ENCODE assay signal across 7 cellular contexts in the genomic region with DNA sequence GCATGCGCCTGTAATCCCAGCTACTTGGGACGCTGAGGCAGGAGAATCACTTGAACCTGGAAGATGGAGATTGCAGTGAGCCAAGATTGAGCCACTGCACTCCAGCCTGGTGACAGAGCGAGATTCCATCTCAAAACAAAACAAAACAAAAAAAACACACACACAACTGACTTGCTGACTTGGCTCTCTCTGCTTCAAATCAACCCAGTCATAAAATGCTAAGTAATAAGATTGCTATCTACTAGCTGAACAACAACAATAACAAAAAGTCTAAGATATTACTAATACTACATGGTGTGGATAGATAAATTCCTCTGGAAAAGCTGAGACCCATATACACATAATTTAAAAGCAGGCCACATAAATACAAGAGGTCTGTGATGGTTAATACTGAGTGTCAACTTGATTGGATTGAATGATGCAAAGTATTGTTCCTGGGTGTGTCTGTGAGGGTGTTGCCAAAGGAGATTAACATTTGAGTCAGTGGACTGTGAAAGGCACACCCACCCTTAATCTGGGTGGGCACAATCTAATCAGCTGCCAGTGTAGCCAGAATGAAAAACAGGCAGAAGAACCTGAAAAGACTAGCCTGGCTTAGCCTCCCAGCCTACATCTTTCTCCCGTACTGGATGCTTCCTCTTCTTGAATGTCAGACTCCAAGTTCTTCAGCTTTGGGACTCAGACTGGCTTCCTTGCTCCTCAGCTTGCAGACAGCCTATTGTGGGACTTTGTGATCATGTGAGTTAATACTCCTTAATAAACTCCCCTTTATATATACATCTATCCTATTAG.
DNase-seq lines count a peak whose midpoint lies in the region; ATAC-seq and TF ChIP-seq lines count a peak whose summit lies in the region.
"Not testable (repeated sequence)": the region's sequence is repeated elsewhere in the genome, so short reads cannot be mapped to it uniquely, and the experiment has no call there.

No MANE protein-coding gene starts in this region.

- H3K27me3 ChIP-seq in CD4-positive, CD25-positive, alpha-beta regulatory T cell (ENCODE audit: control insufficient read depth, insufficient read depth, low read length): not testable (repeated sequence)

- TF ChIP-seq CTCF in HFFc6 (IDR thresholded peaks at IDR 0.05); fibroblast of villous mesenchyme (IDR thresholded peaks at IDR 0.05; ENCODE audit: insufficient read depth, low read depth, low read length): not testable (repeated sequence)

- H3K9me3 Mint-ChIP-seq in CD4-positive, CD25-positive, alpha-beta regulatory T cell; activated naive CD4-positive, alpha-beta T cell treated with anti-CD3 and anti-CD28 coated beads, Interleukin-2, amount 50 U/mL, for 24 hours: not testable (repeated sequence)
- H3K9me3 Mint-ChIP-seq in HFFc6: peaks cover 14% of the 10 kb centered on the region
- peaks cover 14% of the 10 kb centered on the region for H3K9me3 Mint-ChIP-seq in activated CD4-positive, alpha-beta T cell treated with anti-CD3 and anti-CD28 coated beads, Interleukin-2, amount 10 ng/mL, durations not matched to agents 24 days and 14 days

- not testable (repeated sequence) for H3K27ac ChIP-seq in CD4-positive, CD25-positive, alpha-beta regulatory T cell (ENCODE audit: insufficient read depth, low read length, poor library complexity, severe bottlenecking)

- H3K27me3 Mint-ChIP-seq in CD4-positive, CD25-positive, alpha-beta regulatory T cell; HFFc6 (ENCODE audit: insufficient read depth); activated CD4-positive, alpha-beta T cell treated with anti-CD3 and anti-CD28 coated beads, Interleukin-2, amount 10 ng/mL, durations not matched to agents 24 days and 14 days; activated naive CD4-positive, alpha-beta T cell treated with anti-CD3 and anti-CD28 coated beads, Interleukin-2, amount 50 U/mL, for 24 hours: not testable (repeated sequence)

- not testable (repeated sequence) for DNase-seq in CD4-positive, CD25-positive, alpha-beta regulatory T cell
- DNase-seq in EH (ENCODE audit: low read depth) (peak; percentile 24), HFFc6 (peak; percentile 31), NCI-H82 (lab: John Stamatoyannopoulos, UW) (peak; percentile 40), fibroblast of villous mesenchyme (ENCODE audit: low read depth) (peak; percentile 70)
- DNase-seq in activated CD4-positive, alpha-beta T cell treated with anti-CD3 and anti-CD28 coated beads, Interleukin-2, amount 10 ng/mL, durations not matched to agents 24 days and 14 days: peak; percentile 42

- H3K36me3 Mint-ChIP-seq in CD4-positive, CD25-positive, alpha-beta regulatory T cell: peaks cover 31% of the 10 kb centered on the region
- peaks cover 15% of the 10 kb centered on the region for H3K36me3 Mint-ChIP-seq in HFFc6 (ENCODE audit: low read depth)
- H3K36me3 Mint-ChIP-seq in activated CD4-positive, alpha-beta T cell treated with anti-CD3 and anti-CD28 coated beads, Interleukin-2, amount 10 ng/mL, durations not matched to agents 24 days and 14 days (ENCODE audit: low read depth): peaks cover 32% of the 10 kb centered on the region
- H3K36me3 Mint-ChIP-seq in activated naive CD4-positive, alpha-beta T cell treated with anti-CD3 and anti-CD28 coated beads, Interleukin-2, amount 50 U/mL, for 24 hours: peaks cover 18% of the 10 kb centered on the region

- peaks cover 22 to 38% (median 29%) of the 10 kb centered on the region in 4 donors for H3K4me1 Mint-ChIP-seq in CD4-positive, CD25-positive, alpha-beta regulatory T cell
- H3K4me1 Mint-ChIP-seq in HFFc6 (ENCODE audit: low read depth): peaks cover 14% of the 10 kb centered on the region; the same call in 1 of the 2 replicates
- H3K4me1 Mint-ChIP-seq in activated CD4-positive, alpha-beta T cell treated with anti-CD3 and anti-CD28 coated beads, Interleukin-2, amount 10 ng/mL, durations not matched to agents 24 days and 14 days: peaks cover 29% of the 10 kb centered on the region
- peaks cover 43% of the 10 kb centered on the region for H3K4me1 Mint-ChIP-seq in activated naive CD4-positive, alpha-beta T cell treated with anti-CD3 and anti-CD28 coated beads, Interleukin-2, amount 50 U/mL, for 24 hours

- not testable (repeated sequence) for ATAC-seq in CD4-positive, CD25-positive, alpha-beta regulatory T cell (ENCODE audit: low read depth in 2 of 2)

- H3K27ac Mint-ChIP-seq in CD4-positive, CD25-positive, alpha-beta regulatory T cell: peak overlapping the region in 2 of 3 donors; percentile 5 to 16
- H3K27ac Mint-ChIP-seq in HFFc6; activated CD4-positive, alpha-beta T cell treated with anti-CD3 and anti-CD28 coated beads, Interleukin-2, amount 10 ng/mL, durations not matched to agents 24 days and 14 days: not testable (repeated sequence)
- peak overlapping the region; percentile 12 for H3K27ac Mint-ChIP-seq in activated naive CD4-positive, alpha-beta T cell treated with anti-CD3 and anti-CD28 coated beads, Interleukin-2, amount 50 U/mL, for 24 hours

- H3K4me1 ChIP-seq in CD4-positive, CD25-positive, alpha-beta regulatory T cell (ENCODE audit: control insufficient read depth, insufficient read depth, low read length, poor library complexity, severe bottlenecking): not testable (repeated sequence)

- H3K36me3 ChIP-seq in CD4-positive, CD25-positive, alpha-beta regulatory T cell (ENCODE audit: control insufficient read depth, insufficient read depth, low read length): peaks cover 16% of the 10 kb centered on the region

- H3K4me3 Mint-ChIP-seq in CD4-positive, CD25-positive, alpha-beta regulatory T cell; HFFc6; activated CD4-positive, alpha-beta T cell treated with anti-CD3 and anti-CD28 coated beads, Interleukin-2, amount 10 ng/mL, durations not matched to agents 24 days and 14 days; activated naive CD4-positive, alpha-beta T cell treated with anti-CD3 and anti-CD28 coated beads, Interleukin-2, amount 50 U/mL, for 24 hours: not testable (repeated sequence)

- intact Hi-C loops in activated CD4-positive, alpha-beta T cell treated with anti-CD3 and anti-CD28 coated beads, Interleukin-2, amount 10 ng/mL, durations not matched to agents 24 days and 14 days (cut with micrococcal nuclease): not testable (repeated sequence)

- H3K4me3 ChIP-seq in CD4-positive, CD25-positive, alpha-beta regulatory T cell (ENCODE audit: low read depth, low read length); fibroblast of villous mesenchyme (ENCODE audit: low read depth, low read length): not testable (repeated sequence)

- H3K9me3 ChIP-seq in CD4-positive, CD25-positive, alpha-beta regulatory T cell (ENCODE audit: control insufficient read depth in 2 of 2, low read length in 2 of 2): not testable (repeated sequence)
